In genomic region chr1:156308078-156308477, GRCh38 we compare ENCODE assay signal across 2 cellular contexts.
TF ChIP-seq lines count a peak whose summit lies in the region.

No MANE protein-coding gene starts in this region.

TF ChIP-seq in HCT116, 20 proteins besides CTCF, POLR2A, EP300 and RAD21:
- no peak for TF ChIP-seq ZBTB33 (IDR thresholded peaks at IDR 0.05; ENCODE audit: extremely low read depth, insufficient replicate concordance, low read length)

TF ChIP-seq in K562, 482 proteins besides CTCF, POLR2A, EP300 and RAD21:
- peak; percentile 50 to 53; a peak in 2 of 4 replicates for TF ChIP-seq FOXK2 (conservative IDR thresholded peaks at IDR 0.05 in 1 of 2, IDR thresholded peaks at IDR 0.05 in 1 of 2; ENCODE audit: low read depth in 2 of 2)
- no peak for TF ChIP-seq ZNF134 (CRISPR knock-in tag; conservative IDR thresholded peaks at IDR 0.05)
- no peak for TF ChIP-seq CHD1 (IDR thresholded peaks at IDR 0.05; ENCODE audit: low read length)
- no peak for TF ChIP-seq ILK (tag; IDR thresholded peaks at IDR 0.05; ENCODE audit: borderline replicate concordance, low read depth)
- TF ChIP-seq ZBTB49 (CRISPR knock-in tag; IDR thresholded peaks at IDR 0.05; ENCODE audit: borderline replicate concordance): no peak
- TF ChIP-seq EHMT2 (IDR thresholded peaks at IDR 0.05): no peak
- no peak for TF ChIP-seq GABPA (tag; conservative IDR thresholded peaks at IDR 0.05; ENCODE audit: low read depth)
- no peak for TF ChIP-seq ZKSCAN3 (CRISPR knock-in tag; IDR thresholded peaks at IDR 0.05)
- no peak for TF ChIP-seq ZNF740 (CRISPR knock-in tag; IDR thresholded peaks at IDR 0.05)
- TF ChIP-seq ZNF740 (tag; IDR thresholded peaks at IDR 0.05): no peak
- TF ChIP-seq SIN3A (IDR thresholded peaks at IDR 0.05; ENCODE audit: borderline replicate concordance in 2 of 2, control insufficient read depth in 1 of 2, low read depth in 2 of 2, low read length in 2 of 2): no peak
- TF ChIP-seq ZBTB26 (CRISPR knock-in tag; IDR thresholded peaks at IDR 0.05): no peak
- peak; percentile 87 for TF ChIP-seq FOSL1 (tag; conservative IDR thresholded peaks at IDR 0.05)
- TF ChIP-seq HMBOX1 (IDR thresholded peaks at IDR 0.05): peak; percentile 29; the same call in 1 of the 2 replicates
- no peak for TF ChIP-seq HMGN3 (IDR thresholded peaks at IDR 0.05; ENCODE audit: borderline replicate concordance, extremely low read depth, insufficient read length, low read depth, low read length)
- no peak for TF ChIP-seq TGIF2 (CRISPR knock-in tag; IDR thresholded peaks at IDR 0.05)
- no peak for TF ChIP-seq PHF20 (IDR thresholded peaks at IDR 0.05; ENCODE audit: partially characterized antibody)
- TF ChIP-seq ATF3 (IDR thresholded peaks at IDR 0.05): peak; percentile 59
- TF ChIP-seq ATF3 (CRISPR knock-in tag; conservative IDR thresholded peaks at IDR 0.05): no peak
- TF ChIP-seq ARID1B (IDR thresholded peaks at IDR 0.05): 0 out of 2 replicates have a peak, but pooled peaks have one; percentile 15
- TF ChIP-seq HMG20B (CRISPR knock-in tag; IDR thresholded peaks at IDR 0.05): no peak
- peak; percentile 67; the same call in 1 of the 2 replicates for TF ChIP-seq JUND (IDR thresholded peaks at IDR 0.05; ENCODE audit: borderline replicate concordance, low read depth, low read length)
- TF ChIP-seq JUND (tag; IDR thresholded peaks at IDR 0.05; ENCODE audit: borderline replicate concordance, low read depth, low read length): no peak
- TF ChIP-seq RNF2 (IDR thresholded peaks at IDR 0.05): no peak
- no peak for TF ChIP-seq E4F1 (CRISPR knock-in tag; IDR thresholded peaks at IDR 0.05; ENCODE audit: borderline replicate concordance)
- TF ChIP-seq JUN (IDR thresholded peaks at IDR 0.05; ENCODE audit: borderline replicate concordance, low read depth, low read length): 0 out of 2 replicates have a peak, but pooled peaks have one; percentile 14
- TF ChIP-seq JUN (CRISPR knock-in tag; IDR thresholded peaks at IDR 0.05; ENCODE audit: borderline replicate concordance): no peak
- no peak for TF ChIP-seq NFXL1 (CRISPR knock-in tag; IDR thresholded peaks at IDR 0.05)
- TF ChIP-seq NCOA1 (IDR thresholded peaks at IDR 0.05; ENCODE audit: low read depth): no peak
